1 cellular context compared by ENCODE assay signal in genomic region chr16:49856741-49857330, GRCh38.
TF ChIP-seq lines count a peak whose summit lies in the region.

No MANE protein-coding gene starts in this region.

TF ChIP-seq in H1, 55 proteins besides CTCF, POLR2A, EP300 and RAD21 (continued from another document):
- TF ChIP-seq HDAC2 (IDR thresholded peaks at IDR 0.05; ENCODE audit: borderline replicate concordance in 1 of 2, low read depth in 2 of 2, low read length in 2 of 2): 0 out of 4 replicates have a peak, but pooled peaks of 1 of the 2 experiments have one; percentile 27
- 0 out of 4 replicates have a peak, but pooled peaks of 1 of the 2 experiments have one; percentile 61 for TF ChIP-seq SIN3A (conservative IDR thresholded peaks at IDR 0.05 in 1 of 2, IDR thresholded peaks at IDR 0.05 in 1 of 2; ENCODE audit: low read depth in 1 of 2, low read length in 2 of 2)
- peak; percentile 9; the same call in 1 of the 2 replicates for TF ChIP-seq YY1 (IDR thresholded peaks at IDR 0.05; ENCODE audit: low read depth, low read length)
- TF ChIP-seq NRF1 (IDR thresholded peaks at IDR 0.05; ENCODE audit: low read depth, low read length): no peak
